Comparison of ENCODE assay signal across 14 cellular contexts in the genomic region with DNA sequence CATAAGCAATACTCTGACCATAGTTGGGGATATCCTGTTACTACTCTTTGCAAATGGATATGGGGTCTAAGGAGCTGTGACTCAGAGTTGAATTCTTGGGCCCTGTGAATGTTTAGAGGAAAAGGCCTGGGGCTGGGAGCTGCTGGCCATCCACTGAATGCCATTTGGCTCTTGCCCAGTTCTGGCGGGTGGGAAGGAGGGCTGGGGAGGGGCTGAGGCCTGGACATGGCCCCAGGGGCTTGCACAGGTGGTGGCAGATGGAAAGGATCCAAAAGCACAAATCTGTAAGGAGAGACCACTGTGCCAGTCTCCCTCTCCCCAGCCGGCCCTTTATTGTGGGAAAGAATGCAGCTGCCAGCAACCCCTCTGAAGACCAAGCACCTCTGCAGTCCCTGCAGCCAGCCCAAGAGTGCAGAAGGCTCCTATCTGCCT. TPM values are rescaled to one million over a fixed set of nuclear protein-coding genes. Genes with fewer than 3 reads are reported as not detected.
DNase-seq lines count a peak whose midpoint lies in the region; ATAC-seq and TF ChIP-seq lines count a peak whose summit lies in the region.
"Had no signal": no experiment of that assay in that cellular context is flagged by ENCODE, and none has a peak within 500 bp of the region (broad histone marks: within the 10 kb centered on the region; RNA-seq: fewer than 3 reads in every experiment).

No MANE protein-coding gene starts in this region.

- POLR2A ChIA-PET in RWPE1 (lab: Yijun Ruan, JAX; ENCODE audit: low non-redundant PET) = no interaction called here

- H3K56ac ChIP-seq in H9 (ENCODE audit: insufficient read length, low read depth, low read length) = no peak overlapping the region

- intact Hi-C loops in sigmoid colon (cut with DNase I) = loop anchor here (10.0 kb wide), 2 partner anchors 407 to 1537 kb away; no protein-coding TSS in a partner anchor

- H2BK20ac ChIP-seq in H9 (ENCODE audit: low read depth, low read length, poor library complexity, severe bottlenecking) = no peak overlapping the region

- TF ChIP-seq POLR2A in sigmoid colon (IDR thresholded peaks at IDR 0.05) = no peak

- H3K27ac Mint-ChIP-seq in H9 = no peak overlapping the region; a peak in 1 of 7 replicates
- H3K27ac Mint-ChIP-seq: activated CD4-positive, alpha-beta memory T cell treated with anti-CD3 and anti-CD28 coated beads for 36 hours; stimulated activated naive B cell treated with anti-CD40 and anti-IgM and Interleukin-4, amounts not matched to agents 10 μg/mL and 1 μg/mL and 100 μg/mL, for 72 hours had no signal

- no peak overlapping the region for H4K8ac ChIP-seq in H9 (replicated peaks; ENCODE audit: insufficient read length, low read depth, low read length)

- H3K36me3 Mint-ChIP-seq in H9 (ENCODE audit: insufficient read depth in 1 of 3, low read depth in 3 of 3) = no peaks in the 10 kb centered on the region; a peak in 1 of 7 replicates
- H3K36me3 Mint-ChIP-seq: activated CD4-positive, alpha-beta memory T cell treated with anti-CD3 and anti-CD28 coated beads for 36 hours; stimulated activated naive B cell treated with anti-CD40 and anti-IgM and Interleukin-4, amounts not matched to agents 10 μg/mL and 1 μg/mL and 100 μg/mL, for 72 hours had no signal

- H3K4ac ChIP-seq in H9 (ENCODE audit: low read depth, low read length) = no peak overlapping the region

- H3K4me1 ChIP-seq in H9 (ENCODE audit: insufficient read depth, low read length) (peaks cover 9% of the 10 kb centered on the region; the same call in 1 of the 2 replicates), sigmoid colon (peaks cover 0 to 88% (median 88%) of the 10 kb centered on the region in 4 donors)

- TF ChIP-seq CTCF in H9 (conservative IDR thresholded peaks at IDR 0.05) = no peak
- no peak for TF ChIP-seq CTCF in RWPE1 (conservative IDR thresholded peaks at IDR 0.05; ENCODE audit: low read depth)
- no peak for TF ChIP-seq CTCF in sigmoid colon (IDR thresholded peaks at IDR 0.05)

- no peak for TF ChIP-seq EP300 in sigmoid colon (IDR thresholded peaks at IDR 0.05)

- H3K36me3 ChIP-seq in sigmoid colon = no peaks in the 10 kb centered on the region

- peak overlapping the region; percentile 18; the same call in 1 of the 2 replicates for H3K14ac ChIP-seq in H9 (ENCODE audit: insufficient read depth, low read length)

- no peak overlapping the region for H4K5ac ChIP-seq in H9 (ENCODE audit: insufficient read length, low read depth, low read length)

- no peak overlapping the region for H3K23ac ChIP-seq in H9 (ENCODE audit: insufficient read length, low read depth, low read length)

- H3K27me3 ChIP-seq in H9 (ENCODE audit: insufficient read depth, low read length) (no peaks in the 10 kb centered on the region), sigmoid colon (no peaks in the 10 kb centered on the region)

- H3K4me1 Mint-ChIP-seq in H9 = peaks cover 56 to 58% of the 10 kb centered on the region in 2 experiments

- no peak overlapping the region for H4K91ac ChIP-seq in H9 (ENCODE audit: insufficient read length, low read depth, low read length)

- peaks cover 23% of the 10 kb centered on the region for H3K27me3 Mint-ChIP-seq in H9 (ENCODE audit: low read depth)

- H3K18ac ChIP-seq in H9 (ENCODE audit: insufficient read length, low read depth, low read length) = no peak overlapping the region

- H3K9me3 ChIP-seq in H9 (ENCODE audit: control insufficient read depth, low read depth, low read length) (no peaks in the 10 kb centered on the region), sigmoid colon (no peaks in the 10 kb centered on the region)

- no peak overlapping the region for H3K27ac ChIP-seq in H9 (ENCODE audit: insufficient read length, low read depth, low read length)
- H3K27ac ChIP-seq in RWPE1 = peak overlapping the region; percentile 89
- H3K27ac ChIP-seq in sigmoid colon = peak overlapping the region; percentile 70 to 78 (median 76)
- H3K27ac ChIP-seq: KMS-11 had no signal

- no peak overlapping the region for H3K4me2 ChIP-seq in H9 (ENCODE audit: insufficient read depth, insufficient read length, low read length)
- H3K4me2 ChIP-seq: KMS-11 had no signal

- DNase-seq in H9 (no peak), RWPE1 (ENCODE audit: low spot score) (peak; percentile 60), fibroblast of peridontal ligament (ENCODE audit: extremely low read depth) (peak; percentile 85), sigmoid colon (no peak), NCI-H446 treated with DMSO at 0.1 percent for 48 hours (lab: John Stamatoyannopoulos, UW) (no peak), SW480 (ENCODE audit: low spot score) (no peak), cerebellum (ENCODE audit: low spot score) (no peak)
- DNase-seq: activated CD4-positive, alpha-beta memory T cell treated with anti-CD3 and anti-CD28 coated beads for 36 hours; aorta; GDM1; stimulated activated naive B cell treated with anti-CD40 and anti-IgM and Interleukin-4, amounts not matched to agents 10 μg/mL and 1 μg/mL and 100 μg/mL, for 72 hours had no signal

- no peaks in the 10 kb centered on the region for H3K79me1 ChIP-seq in H9 (ENCODE audit: insufficient read depth, low read depth, low read length, poor library complexity, severe bottlenecking)

- no peak overlapping the region for H2AK5ac ChIP-seq in H9 (ENCODE audit: insufficient read length, low read length)

- H2BK5ac ChIP-seq in H9 (ENCODE audit: insufficient read length, low read length) = no peak overlapping the region

- CTCF ChIA-PET in RWPE1 (lab: Yijun Ruan, JAX) = interaction anchor here (1.1 kb wide), 1 partner anchor 100 kb away, joined by 5 read pairs; no protein-coding TSS in a partner anchor

- H2BK120ac ChIP-seq in H9 (ENCODE audit: low read depth, low read length, poor library complexity, severe bottlenecking) = no peak overlapping the region

- H3K9ac ChIP-seq in H9 (ENCODE audit: extremely low read depth, insufficient read length, low read length) = no peak overlapping the region
- H3K9ac ChIP-seq: KMS-11 had no signal

- H4K20me1 ChIP-seq in H9 (ENCODE audit: control insufficient read depth, insufficient read depth, insufficient read length) = no peaks in the 10 kb centered on the region

- H2AFZ ChIP-seq in H9 (ENCODE audit: low read length) = no peak overlapping the region

- H3K79me2 ChIP-seq in H9 (ENCODE audit: insufficient read depth, low read length) = no peaks in the 10 kb centered on the region

- H3K4me3 Mint-ChIP-seq in H9 = no peak overlapping the region; a peak in 1 of 5 replicates
- H3K4me3 Mint-ChIP-seq: activated CD4-positive, alpha-beta memory T cell treated with anti-CD3 and anti-CD28 coated beads for 36 hours; stimulated activated naive B cell treated with anti-CD40 and anti-IgM and Interleukin-4, amounts not matched to agents 10 μg/mL and 1 μg/mL and 100 μg/mL, for 72 hours had no signal

- no peaks in the 10 kb centered on the region; a peak in 1 of 5 replicates for H3K9me3 Mint-ChIP-seq in H9
- H3K9me3 Mint-ChIP-seq: activated CD4-positive, alpha-beta memory T cell treated with anti-CD3 and anti-CD28 coated beads for 36 hours; stimulated activated naive B cell treated with anti-CD40 and anti-IgM and Interleukin-4, amounts not matched to agents 10 μg/mL and 1 μg/mL and 100 μg/mL, for 72 hours had no signal

- H3K23me2 ChIP-seq in H9 (ENCODE audit: insufficient read length, low read depth, low read length, poor library complexity, severe bottlenecking) = no peaks in the 10 kb centered on the region

- no peak overlapping the region for H3K4me3 ChIP-seq in sigmoid colon

- no peak overlapping the region for H2BK12ac ChIP-seq in H9 (ENCODE audit: insufficient read length, low read depth, low read length)

- WGBS in H9 (ENCODE audit: extremely low coverage, insufficient read length, low lambda C conversion rate) = no CpG with 5 or more reads among the region's 2 CpGs
- WGBS in sigmoid colon, 2 donors = 60 to 62% methylated on average over 2 of the region's 2 CpGs

- no peak overlapping the region for H3T11ph ChIP-seq in H9 (ENCODE audit: low read length)

- no peak overlapping the region for H2BK15ac ChIP-seq in H9 (ENCODE audit: low read depth, low read length)

- no peak for ATAC-seq in GM21825 (IDR thresholded peaks at IDR 0.05; ENCODE audit: unreplicated experiment)
- ATAC-seq: Panc1; stimulated activated naive B cell treated with anti-CD40 and anti-IgM and Interleukin-4, amounts not matched to agents 10 μg/mL and 1 μg/mL and 100 μg/mL, for 72 hours had no signal

RNA-seq across cellular contexts. Expression of gene PLXNA2, which starts 12.2 kb away (rescaled TPM):
- 0.57 and 0.64 TPM in 2 replicates for total RNA-seq in H9 (2021)
- 10 to 100 TPM in 2 of 4 donors, 1 to 10 TPM in 2; 5.1 to 16.1 (median 8.4) TPM for total RNA-seq in sigmoid colon
- polyA plus RNA-seq in sigmoid colon = 10 to 100 TPM in 1 of 3 donors, 1 to 10 TPM in 2; 2.4 to 14.2 (median 4.9) TPM
- 45.1 TPM for total RNA-seq in cerebellum

Comparison
In these comparisons a context has a peak if more than half of its experiments do, and no peak if none do; other contexts are left out.
1. DNase-seq: peak in RWPE1 (single experiment) and fibroblast of peridontal ligament (single experiment); none in H9 (single experiment), sigmoid colon (single experiment), NCI-H446 treated with DMSO at 0.1 percent for 48 hours (single experiment), SW480 (single experiment) and cerebellum (single experiment).